36 cellular contexts compared by ENCODE assay signal in the genomic region with DNA sequence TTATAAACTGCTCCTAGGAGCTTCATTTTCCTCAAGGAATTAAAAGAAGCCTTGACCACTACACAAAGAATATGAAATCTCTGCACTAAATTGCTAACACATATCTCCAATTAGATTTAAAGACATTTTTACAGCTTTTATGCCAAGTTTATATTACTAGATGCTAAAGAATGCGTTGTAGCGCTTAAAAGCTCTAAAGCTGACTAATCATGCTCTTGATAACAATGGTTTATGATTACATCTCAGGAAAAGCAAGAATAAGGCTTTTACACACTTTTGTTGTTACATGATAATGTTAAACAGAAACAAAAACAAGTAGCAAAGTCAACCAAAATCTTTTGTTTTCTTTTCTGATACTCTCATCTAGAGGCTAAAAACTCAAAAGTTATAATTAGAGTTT. TPM values are rescaled to one million over a fixed set of nuclear protein-coding genes. Genes with fewer than 3 reads are reported as not detected.
DNase-seq lines count a peak whose midpoint lies in the region; ATAC-seq and TF ChIP-seq lines count a peak whose summit lies in the region.
"Had no signal": no experiment of that assay in that cellular context is flagged by ENCODE, and none has a peak within 500 bp of the region (broad histone marks: within the 10 kb centered on the region; RNA-seq: fewer than 3 reads in every experiment).

No MANE protein-coding gene starts in this region.

- no peaks in the 10 kb centered on the region for H3K36me3 Mint-ChIP-seq in glutamatergic neuron (ENCODE audit: unreplicated experiment)

- no peak for ATAC-seq in GM18519 (IDR thresholded peaks at IDR 0.05; ENCODE audit: low FRiP score, unreplicated experiment)
- ATAC-seq: activated CD8-positive, alpha-beta T cell treated with anti-CD3 and anti-CD28 coated beads for 36 hours; effector memory CD8-positive, alpha-beta T cell; K562; left lobe of liver; Panc1; pancreas; right lobe of liver had no signal

- peak overlapping the region; percentile 55 for H3K27ac Mint-ChIP-seq in glutamatergic neuron (ENCODE audit: unreplicated experiment)
- H3K27ac Mint-ChIP-seq: activated CD8-positive, alpha-beta T cell treated with anti-CD3 and anti-CD28 coated beads for 36 hours; activated naive CD4-positive, alpha-beta T cell treated with anti-CD3 and anti-CD28 coated beads, Interleukin-2, amount 10 ng/mL, durations not matched to agents 7 days and 5 days; CD14-positive monocyte; effector memory CD8-positive, alpha-beta T cell; immature natural killer cell; memory B cell; stimulated activated naive CD8-positive, alpha-beta T cell treated with anti-CD3 and anti-CD28 coated beads, Interleukin-15, Interleukin-2, amounts not matched to agents 100 ng/mL and 50 ng/mL, for 24 hours had no signal

- H3K9ac ChIP-seq in SK-N-MC (ENCODE audit: insufficient read length), result no peak overlapping the region

- H3K4me1 ChIP-seq in esophagus squamous epithelium, result no peaks in the 10 kb centered on the region
- H3K4me1 ChIP-seq: Caco-2, esophagus muscularis mucosa, pancreas, right lobe of liver, testis had no signal

- TF ChIP-seq POLR2A in esophagus squamous epithelium (IDR thresholded peaks at IDR 0.05), result no peak

- H3K9me3 Mint-ChIP-seq in glutamatergic neuron (ENCODE audit: unreplicated experiment), result peaks cover 4% of the 10 kb centered on the region

- H3K4me1 Mint-ChIP-seq in glutamatergic neuron (ENCODE audit: low read depth, unreplicated experiment), result peaks cover 53% of the 10 kb centered on the region
- H3K4me1 Mint-ChIP-seq: memory B cell had no signal

- H3K4me3 Mint-ChIP-seq in glutamatergic neuron (ENCODE audit: unreplicated experiment), result no peak overlapping the region
- H3K4me3 Mint-ChIP-seq: activated CD8-positive, alpha-beta T cell treated with anti-CD3 and anti-CD28 coated beads for 36 hours; activated naive CD4-positive, alpha-beta T cell treated with anti-CD3 and anti-CD28 coated beads, Interleukin-2, amount 10 ng/mL, durations not matched to agents 7 days and 5 days; CD14-positive monocyte; effector memory CD8-positive, alpha-beta T cell; immature natural killer cell; memory B cell; neural crest cell; stimulated activated naive CD8-positive, alpha-beta T cell treated with anti-CD3 and anti-CD28 coated beads, Interleukin-15, Interleukin-2, amounts not matched to agents 100 ng/mL and 50 ng/mL, for 24 hours had no signal

- no peak for TF ChIP-seq CTCF in choroid plexus epithelial cell (conservative IDR thresholded peaks at IDR 0.05; ENCODE audit: low read depth, low read length)
- no peak for TF ChIP-seq CTCF in glutamatergic neuron (IDR thresholded peaks at IDR 0.05; ENCODE audit: partially characterized antibody, unreplicated experiment)
- no peak for TF ChIP-seq CTCF in esophagus squamous epithelium (IDR thresholded peaks at IDR 0.05)

- DNase-seq in A172 (ENCODE audit: low spot score) (peak; percentile 42), SK-N-MC (ENCODE audit: low read depth, low spot score) (no peak), choroid plexus epithelial cell (ENCODE audit: low read depth) (peak; percentile 41), glutamatergic neuron (no peak), DMS114 treated with DMSO at 0.1 percent for 48 hours (lab: John Stamatoyannopoulos, UW; ENCODE audit: unreplicated experiment) (no peak), HuH-7 (ENCODE audit: low spot score) (no peak), esophagus squamous epithelium (lab: John Stamatoyannopoulos, UW) (no peak)
- DNase-seq: activated CD4-positive, alpha-beta T cell treated with anti-CD3 and anti-CD28 coated beads for 1 hour; activated CD8-positive, alpha-beta T cell treated with anti-CD3 and anti-CD28 coated beads for 36 hours; activated naive CD4-positive, alpha-beta T cell treated with anti-CD3 and anti-CD28 coated beads, Interleukin-2, amount 10 ng/mL, durations not matched to agents 7 days and 5 days; amniotic stem cell; Caco-2; cortex of kidney; effector memory CD8-positive, alpha-beta T cell; GF-D8; immature natural killer cell; MM.1S; NCI-H1417; NCI-H2081; pancreas; right lobe of liver; Right ventricle myocardium superior; stimulated activated CD8-positive, alpha-beta memory T cell treated with anti-CD3 and anti-CD28 coated beads, Interleukin-4, amount 100 ng/mL, for 48 hours; T-helper 2 cell; testis had no signal

- H3K27me3 ChIP-seq in esophagus squamous epithelium, result no peaks in the 10 kb centered on the region
- H3K27me3 ChIP-seq: cardiac muscle cell, esophagus muscularis mucosa, pancreas, right lobe of liver, testis had no signal

- peaks cover 4% of the 10 kb centered on the region for H3K27me3 Mint-ChIP-seq in glutamatergic neuron (ENCODE audit: unreplicated experiment)
- H3K27me3 Mint-ChIP-seq: activated CD8-positive, alpha-beta T cell treated with anti-CD3 and anti-CD28 coated beads for 36 hours; activated naive CD4-positive, alpha-beta T cell treated with anti-CD3 and anti-CD28 coated beads, Interleukin-2, amount 10 ng/mL, durations not matched to agents 7 days and 5 days; effector memory CD8-positive, alpha-beta T cell; memory B cell; stimulated activated naive CD8-positive, alpha-beta T cell treated with anti-CD3 and anti-CD28 coated beads, Interleukin-15, Interleukin-2, amounts not matched to agents 100 ng/mL and 50 ng/mL, for 24 hours had no signal

- H3K9me3 ChIP-seq in SK-N-MC (ENCODE audit: low read depth, low read length) (no peaks in the 10 kb centered on the region), esophagus squamous epithelium (no peaks in the 10 kb centered on the region)
- H3K9me3 ChIP-seq: Caco-2, pancreas, right lobe of liver, testis had no signal

- H3K27ac ChIP-seq in SK-N-MC (peak overlapping the region; percentile 61), esophagus squamous epithelium (no peak overlapping the region)
- H3K27ac ChIP-seq: 22Rv1, cardiac muscle cell, esophagus muscularis mucosa, pancreas, right lobe of liver, testis had no signal

- H3K4me3 ChIP-seq in SK-N-MC, result peak overlapping the region; percentile 19; the same call in 1 of the 2 replicates
- H3K4me3 ChIP-seq in choroid plexus epithelial cell (ENCODE audit: low read depth, low read length), result no peak overlapping the region
- no peak overlapping the region for H3K4me3 ChIP-seq in esophagus squamous epithelium
- H3K4me3 ChIP-seq: cardiac muscle cell, esophagus muscularis mucosa, K562, pancreas, right lobe of liver, testis had no signal

- intact Hi-C loops in esophagus squamous epithelium (cut with DNase I), result no loop called here

- WGBS in esophagus squamous epithelium, 2 donors, result 61 to 62% methylated on average over 2 of the region's 2 CpGs

- H3K36me3 ChIP-seq in SK-N-MC (ENCODE audit: insufficient read depth, low read length) (no peaks in the 10 kb centered on the region; the same call in 1 of the 2 replicates), esophagus squamous epithelium (no peaks in the 10 kb centered on the region)
- H3K36me3 ChIP-seq: cardiac muscle cell, pancreas, right lobe of liver had no signal

RNA-seq across cellular contexts. Expression of a gene that starts 44.7 kb away (rescaled TPM):
- 5.7 and 6.7 TPM in 2 replicates for total RNA-seq in A172 (2014; rRNA removed; shearing (Covaris generic))
- total RNA-seq in glutamatergic neuron (ENCODE audit: unreplicated experiment), result 13.5 TPM
- total RNA-seq in esophagus squamous epithelium, result 10 to 100 TPM in 3 of 4 donors, 1 to 10 TPM in 1; 9.7 to 23.5 (median 13.5) TPM

Comparison
In these comparisons a context has a peak if more than half of its experiments do, and no peak if none do; other contexts are left out.
1. DNase-seq: peak in A172 (single experiment) and choroid plexus epithelial cell (single experiment); none in SK-N-MC (single experiment), glutamatergic neuron (single experiment), DMS114 treated with DMSO at 0.1 percent for 48 hours (single experiment), HuH-7 (single experiment) and esophagus squamous epithelium (single experiment).